Comparison of ENCODE assay signal across 1 cellular context in genomic region chr3:50299638-50299928, GRCh38.
TF ChIP-seq lines count a peak whose summit lies in the region.

No MANE protein-coding gene starts in this region.

TF ChIP-seq in endothelial cell of umbilical vein, 7 proteins besides CTCF, POLR2A, EP300 and RAD21:
- TF ChIP-seq EZH2 (IDR thresholded peaks at IDR 0.05; ENCODE audit: borderline replicate concordance, low read depth, low read length, severe bottlenecking): no peak
- no peak for TF ChIP-seq MYC (IDR thresholded peaks at IDR 0.05; ENCODE audit: low read depth, low read length)
- TF ChIP-seq JUN (IDR thresholded peaks at IDR 0.05; ENCODE audit: borderline replicate concordance, insufficient read depth, insufficient read length, low read depth): no peak
- no peak for TF ChIP-seq MAX (IDR thresholded peaks at IDR 0.05; ENCODE audit: insufficient read depth, insufficient read length)
- TF ChIP-seq GATA2 (IDR thresholded peaks at IDR 0.05; ENCODE audit: insufficient read depth, insufficient read length, low read depth, low read length): peak; percentile 7
- no peak for TF ChIP-seq POLR2AphosphoS5 (IDR thresholded peaks at IDR 0.05; ENCODE audit: insufficient read depth, low read depth, low read length)
- no peak for TF ChIP-seq FOS (IDR thresholded peaks at IDR 0.05; ENCODE audit: borderline replicate concordance, insufficient read depth, low read length)
